Comparison of ENCODE assay signal across 1 cellular context in the genomic region with DNA sequence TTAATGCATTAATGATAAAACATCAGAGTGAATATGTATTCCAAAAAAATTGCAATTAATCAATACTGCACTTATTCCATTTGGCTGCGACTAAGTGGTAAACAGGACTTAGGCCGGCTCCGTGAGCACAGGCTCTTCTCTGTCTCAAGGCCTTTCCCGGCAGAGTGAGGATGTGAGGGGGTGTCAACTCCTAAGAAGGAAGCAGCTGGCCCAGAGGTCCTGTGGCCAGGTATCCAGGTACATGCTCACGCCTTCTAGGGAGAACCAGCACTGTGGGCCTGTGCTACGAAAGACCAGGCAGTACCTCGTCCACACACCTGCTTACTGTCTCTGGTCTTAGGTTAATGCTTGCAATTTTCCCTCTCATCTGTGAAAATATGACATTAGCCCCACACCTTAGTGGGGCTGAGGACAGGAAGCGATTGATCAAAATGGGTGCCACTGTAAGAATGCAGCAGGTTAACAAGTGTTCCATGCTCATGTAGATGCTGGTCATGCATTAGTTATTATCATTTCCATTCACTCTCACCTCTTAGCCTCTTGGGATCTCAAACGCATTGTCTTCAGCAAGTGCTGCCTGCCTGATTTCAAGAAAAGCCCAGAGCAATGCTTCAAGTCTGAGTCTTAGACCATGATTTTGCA.
TF ChIP-seq lines count a peak whose summit lies in the region.

No MANE protein-coding gene starts in this region.

TF ChIP-seq in IMR-90, 13 proteins besides CTCF, POLR2A, EP300 and RAD21 (continued from another document):
- TF ChIP-seq ELK1 (IDR thresholded peaks at IDR 0.05; ENCODE audit: borderline replicate concordance, low read depth, low read length): no peak
- TF ChIP-seq BHLHE40 (IDR thresholded peaks at IDR 0.05; ENCODE audit: low read depth, low read length): no peak
- no peak for TF ChIP-seq MXI1 (IDR thresholded peaks at IDR 0.05; ENCODE audit: borderline replicate concordance, low read depth, low read length)
- TF ChIP-seq, protein P1, sequence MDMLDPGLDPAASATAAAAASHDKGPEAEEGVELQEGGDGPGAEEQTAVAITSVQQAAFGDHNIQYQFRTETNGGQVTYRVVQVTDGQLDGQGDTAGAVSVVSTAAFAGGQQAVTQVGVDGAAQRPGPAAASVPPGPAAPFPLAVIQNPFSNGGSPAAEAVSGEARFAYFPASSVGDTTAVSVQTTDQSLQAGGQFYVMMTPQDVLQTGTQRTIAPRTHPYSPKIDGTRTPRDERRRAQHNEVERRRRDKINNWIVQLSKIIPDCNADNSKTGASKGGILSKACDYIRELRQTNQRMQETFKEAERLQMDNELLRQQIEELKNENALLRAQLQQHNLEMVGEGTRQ (IDR thresholded peaks at IDR 0.05; ENCODE audit: low read depth, low read length): no peak
- TF ChIP-seq RCOR1 (IDR thresholded peaks at IDR 0.05; ENCODE audit: insufficient replicate concordance, low read length): no peak
- TF ChIP-seq CEBPB (IDR thresholded peaks at IDR 0.05; ENCODE audit: low read depth, low read length): no peak
- no peak for TF ChIP-seq CHD1 (IDR thresholded peaks at IDR 0.05; ENCODE audit: low read depth, low read length)
- TF ChIP-seq SMC3 (IDR thresholded peaks at IDR 0.05; ENCODE audit: low read depth, low read length): no peak
